ENCODE assay signal across 10 cellular contexts in genomic region chr21:34669880-34670219, GRCh38. TPM values are rescaled to one million over a fixed set of nuclear protein-coding genes. Genes with fewer than 3 reads are reported as not detected.
A peak's percentile ranks its signal among the peaks of the same experiment; 100 is the strongest.
DNase-seq lines count a peak whose midpoint lies in the region; ATAC-seq and TF ChIP-seq lines count a peak whose summit lies in the region.
"Not testable (repeated sequence)": the region's sequence is repeated elsewhere in the genome, so short reads cannot be mapped to it uniquely, and the experiment has no call there.
"Had no signal": no experiment of that assay in that cellular context is flagged by ENCODE, and none has a peak within 500 bp of the region (broad histone marks: within the 10 kb centered on the region; RNA-seq: fewer than 3 reads in every experiment).

No MANE protein-coding gene starts in this region.

- H3K4me3 Mint-ChIP-seq in H9, result peak overlapping the region; percentile 69 to 86
- H3K4me3 Mint-ChIP-seq in activated CD4-positive, alpha-beta T cell treated with anti-CD3 and anti-CD28 coated beads, Interleukin-2, amount 10 ng/mL, durations not matched to agents 7 days and 5 days, result peak overlapping the region; percentile 19
- peak overlapping the region; percentile 61 for H3K4me3 Mint-ChIP-seq in osteocyte (ENCODE audit: unreplicated experiment)
- H3K4me3 Mint-ChIP-seq in stimulated activated naive CD8-positive, alpha-beta T cell treated with anti-CD3 and anti-CD28 coated beads, Interleukin-15, Interleukin-2, amounts not matched to agents 100 ng/mL and 50 ng/mL, for 24 hours, result peak overlapping the region; percentile 17

- not testable (repeated sequence) for H2AK5ac ChIP-seq in H9 (ENCODE audit: insufficient read length, low read length)

- H4K5ac ChIP-seq in H9 (ENCODE audit: insufficient read length, low read depth, low read length), result not testable (repeated sequence)

- not testable (repeated sequence) for H3K4me1 ChIP-seq in ACC112 (ENCODE audit: control insufficient read depth, insufficient read depth, low read length, unreplicated experiment); H9 (ENCODE audit: insufficient read depth, low read length); fibroblast of lung (ENCODE audit: control insufficient read depth, extremely low read depth, insufficient read depth, low read length)
- H3K4me1 ChIP-seq in body of pancreas, result peaks cover 22% of the 10 kb centered on the region

- H2BK120ac ChIP-seq in H9 (ENCODE audit: low read depth, low read length, poor library complexity, severe bottlenecking), result not testable (repeated sequence)

- not testable (repeated sequence) for H2BK15ac ChIP-seq in H9 (ENCODE audit: low read depth, low read length)

- not testable (repeated sequence) for H3K18ac ChIP-seq in H9 (ENCODE audit: insufficient read length, low read depth, low read length)

- not testable (repeated sequence) for H3K79me1 ChIP-seq in H9 (ENCODE audit: insufficient read depth, low read depth, low read length, poor library complexity, severe bottlenecking)

- not testable (repeated sequence) for DNase-seq in H9; activated CD4-positive, alpha-beta T cell treated with anti-CD3 and anti-CD28 coated beads, Interleukin-2, amount 10 ng/mL, durations not matched to agents 7 days and 5 days; body of pancreas; fibroblast of lung (ENCODE audit: low read depth in 2 of 2); kidney epithelial cell (ENCODE audit: low read depth)
- peak; percentile 73 for DNase-seq in osteocyte (ENCODE audit: extremely low spot score, unreplicated experiment)

- H3K9me3 ChIP-seq in H9 (ENCODE audit: control insufficient read depth, low read depth, low read length); body of pancreas; fibroblast of lung (ENCODE audit: control insufficient read depth, insufficient read depth, low read depth, low read length): not testable (repeated sequence)

- H3K79me2 ChIP-seq in ACC112 (ENCODE audit: control insufficient read depth, insufficient read depth, low read length, unreplicated experiment); H9 (ENCODE audit: insufficient read depth, low read length); fibroblast of lung (ENCODE audit: control insufficient read depth, insufficient read depth, low read length): not testable (repeated sequence)

- H3K27me3 ChIP-seq in ACC112 (ENCODE audit: insufficient read depth, low read length) (peaks cover 80% of the 10 kb centered on the region), H9 (ENCODE audit: insufficient read depth, low read length) (peaks cover 11% of the 10 kb centered on the region; the same call in 1 of the 2 replicates), body of pancreas (peaks cover 0 to 14% of the 10 kb centered on the region in 2 donors), fibroblast of lung (ENCODE audit: control insufficient read depth, insufficient read depth, low read length) (peaks cover 38% of the 10 kb centered on the region), kidney epithelial cell (ENCODE audit: control insufficient read depth, insufficient read depth, low read length) (peaks cover 46% of the 10 kb centered on the region)

- H3K4me1 Mint-ChIP-seq in H9 (peaks cover 22 to 23% of the 10 kb centered on the region in 2 experiments), osteocyte (ENCODE audit: unreplicated experiment) (peaks cover 17% of the 10 kb centered on the region)
- H3K4me1 Mint-ChIP-seq in activated CD4-positive, alpha-beta T cell treated with anti-CD3 and anti-CD28 coated beads, Interleukin-2, amount 10 ng/mL, durations not matched to agents 7 days and 5 days; stimulated activated naive CD8-positive, alpha-beta T cell treated with anti-CD3 and anti-CD28 coated beads, Interleukin-15, Interleukin-2, amounts not matched to agents 100 ng/mL and 50 ng/mL, for 24 hours (ENCODE audit: low read depth): not testable (repeated sequence)

- H3K36me3 Mint-ChIP-seq in H9 (ENCODE audit: insufficient read depth in 1 of 3, low read depth in 3 of 3); activated CD4-positive, alpha-beta T cell treated with anti-CD3 and anti-CD28 coated beads, Interleukin-2, amount 10 ng/mL, durations not matched to agents 7 days and 5 days (ENCODE audit: low read depth); osteocyte (ENCODE audit: unreplicated experiment); stimulated activated naive CD8-positive, alpha-beta T cell treated with anti-CD3 and anti-CD28 coated beads, Interleukin-15, Interleukin-2, amounts not matched to agents 100 ng/mL and 50 ng/mL, for 24 hours (ENCODE audit: low read depth): not testable (repeated sequence)

- H3K14ac ChIP-seq in H9 (ENCODE audit: insufficient read depth, low read length), result not testable (repeated sequence)

- POLR2A ChIA-PET in activated CD4-positive, alpha-beta T cell treated with anti-CD3 and anti-CD28 coated beads, Interleukin-2, amount 10 ng/mL, durations not matched to agents 7 days and 5 days (lab: Charles Lee), result not testable (repeated sequence)

- not testable (repeated sequence) for H3K27ac Mint-ChIP-seq in H9; activated CD4-positive, alpha-beta T cell treated with anti-CD3 and anti-CD28 coated beads, Interleukin-2, amount 10 ng/mL, durations not matched to agents 7 days and 5 days; osteocyte (ENCODE audit: unreplicated experiment); stimulated activated naive CD8-positive, alpha-beta T cell treated with anti-CD3 and anti-CD28 coated beads, Interleukin-15, Interleukin-2, amounts not matched to agents 100 ng/mL and 50 ng/mL, for 24 hours

- peak overlapping the region; percentile 70 for H2AFZ ChIP-seq in ACC112 (ENCODE audit: low read length, unreplicated experiment)
- not testable (repeated sequence) for H2AFZ ChIP-seq in H9 (ENCODE audit: low read length); fibroblast of lung (ENCODE audit: low read length)

- not testable (repeated sequence) for TF ChIP-seq CTCF in H9 (conservative IDR thresholded peaks at IDR 0.05); body of pancreas (IDR thresholded peaks at IDR 0.05); fibroblast of lung (conservative IDR thresholded peaks at IDR 0.05 in 1 of 2, IDR thresholded peaks at IDR 0.05 in 1 of 2; ENCODE audit: low read depth in 1 of 2, low read length in 2 of 2); kidney epithelial cell (IDR thresholded peaks at IDR 0.05; ENCODE audit: insufficient read depth, low read length, poor library complexity, severe bottlenecking); osteocyte (IDR thresholded peaks at IDR 0.05)

- peaks cover 79% of the 10 kb centered on the region for H3K27me3 Mint-ChIP-seq in H9 (ENCODE audit: low read depth)
- peaks cover 72% of the 10 kb centered on the region for H3K27me3 Mint-ChIP-seq in activated CD4-positive, alpha-beta T cell treated with anti-CD3 and anti-CD28 coated beads, Interleukin-2, amount 10 ng/mL, durations not matched to agents 7 days and 5 days
- peaks cover 74% of the 10 kb centered on the region for H3K27me3 Mint-ChIP-seq in osteocyte (ENCODE audit: unreplicated experiment)
- peaks cover 71% of the 10 kb centered on the region for H3K27me3 Mint-ChIP-seq in stimulated activated naive CD8-positive, alpha-beta T cell treated with anti-CD3 and anti-CD28 coated beads, Interleukin-15, Interleukin-2, amounts not matched to agents 100 ng/mL and 50 ng/mL, for 24 hours

- H3K9ac ChIP-seq in H9 (ENCODE audit: extremely low read depth, insufficient read length, low read length), result not testable (repeated sequence)
- peak overlapping the region; percentile 7 for H3K9ac ChIP-seq in fibroblast of lung (ENCODE audit: insufficient read depth, low read length)

- not testable (repeated sequence) for H3K9me3 Mint-ChIP-seq in H9; activated CD4-positive, alpha-beta T cell treated with anti-CD3 and anti-CD28 coated beads, Interleukin-2, amount 10 ng/mL, durations not matched to agents 7 days and 5 days; osteocyte (ENCODE audit: unreplicated experiment); stimulated activated naive CD8-positive, alpha-beta T cell treated with anti-CD3 and anti-CD28 coated beads, Interleukin-15, Interleukin-2, amounts not matched to agents 100 ng/mL and 50 ng/mL, for 24 hours

- TF ChIP-seq POLR2A in body of pancreas (IDR thresholded peaks at IDR 0.05), result not testable (repeated sequence)

- CTCF ChIA-PET in activated CD4-positive, alpha-beta T cell treated with anti-CD3 and anti-CD28 coated beads, Interleukin-2, amount 10 ng/mL, durations not matched to agents 7 days and 5 days (lab: Charles Lee), result interaction anchor here (1.2 kb wide), 1 partner anchor 61 kb away, joined by 3 read pairs; no protein-coding TSS in a partner anchor

- H3K4me2 ChIP-seq in H9 (ENCODE audit: insufficient read depth, insufficient read length, low read length), result peak overlapping the region; percentile 72
- H3K4me2 ChIP-seq in fibroblast of lung (ENCODE audit: extremely low read depth, insufficient read depth, low read length), result not testable (repeated sequence)

- peak; percentile 16 for ATAC-seq in body of pancreas

- H3K36me3 ChIP-seq in ACC112 (ENCODE audit: insufficient read depth, low read length); body of pancreas (replicated peaks in 1 of 2; ENCODE audit: insufficient read depth in 1 of 2, low read depth in 2 of 2); fibroblast of lung (ENCODE audit: control insufficient read depth, insufficient read depth, low read length); kidney epithelial cell (ENCODE audit: control insufficient read depth, insufficient read depth, low read length): not testable (repeated sequence)

- not testable (repeated sequence) for H3K27ac ChIP-seq in ACC112 (ENCODE audit: low read depth, low read length); H9 (ENCODE audit: insufficient read length, low read depth, low read length); fibroblast of lung (ENCODE audit: insufficient read depth, low read length)
- H3K27ac ChIP-seq in body of pancreas, result peak overlapping the region in 3 of 4 donors; percentile 44 to 61 (median 52)

- H4K91ac ChIP-seq in H9 (ENCODE audit: insufficient read length, low read depth, low read length), result not testable (repeated sequence)

- not testable (repeated sequence) for H2BK20ac ChIP-seq in H9 (ENCODE audit: low read depth, low read length, poor library complexity, severe bottlenecking)

- not testable (repeated sequence) for H2BK5ac ChIP-seq in H9 (ENCODE audit: insufficient read length, low read length)

- not testable (repeated sequence) for H4K20me1 ChIP-seq in H9 (ENCODE audit: control insufficient read depth, insufficient read depth, insufficient read length); fibroblast of lung (ENCODE audit: control insufficient read depth, extremely low read depth, insufficient read depth, low read length)

- intact Hi-C loops in body of pancreas (cut with DNase I), result not testable (repeated sequence)

- H3K4me3 ChIP-seq in ACC112 (ENCODE audit: low read depth, low read length) (peak overlapping the region; percentile 65), body of pancreas (peak overlapping the region in 1 of 2 donors; percentile 11), fibroblast of lung (replicated peaks in 1 of 4; ENCODE audit: control extremely low read depth in 1 of 4, insufficient read depth in 1 of 4, low read depth in 3 of 4, low read length in 4 of 4) (peak overlapping the region in 3 of 4 experiments; percentile 35 to 59 (median 37)), kidney epithelial cell (ENCODE audit: low read depth, low read length) (peak overlapping the region; percentile 32)

- H3K23me2 ChIP-seq in H9 (ENCODE audit: insufficient read length, low read depth, low read length, poor library complexity, severe bottlenecking), result peaks cover 12% of the 10 kb centered on the region

- not testable (repeated sequence) for H2BK12ac ChIP-seq in H9 (ENCODE audit: insufficient read length, low read depth, low read length)

- WGBS in H9 (ENCODE audit: extremely low coverage, insufficient read length, low lambda C conversion rate), result no CpG with 5 or more reads among the region's 46 CpGs
- 2 to 9% methylated on average over 17 to 20 of the region's 46 CpGs for whole genome bisulfite sequencing in body of pancreas, 2 donors

- not testable (repeated sequence) for H3K23ac ChIP-seq in H9 (ENCODE audit: insufficient read length, low read depth, low read length)

- not testable (repeated sequence) for H3T11ph ChIP-seq in H9 (ENCODE audit: low read length)

- H3K4ac ChIP-seq in H9 (ENCODE audit: low read depth, low read length), result not testable (repeated sequence)

- H3K56ac ChIP-seq in H9 (ENCODE audit: insufficient read length, low read depth, low read length), result not testable (repeated sequence)

- H4K8ac ChIP-seq in H9 (replicated peaks; ENCODE audit: insufficient read length, low read depth, low read length), result not testable (repeated sequence)

RNA-seq across cellular contexts. Expression of gene CLIC6, which starts 1.1 kb away (rescaled TPM):
- total RNA-seq in H9 (2021), result 0.90 and 1.3 TPM in 2 replicates
- total RNA-seq in activated CD4-positive, alpha-beta T cell treated with anti-CD3 and anti-CD28 coated beads, Interleukin-2, amount 10 ng/mL, durations not matched to agents 7 days and 5 days, result not detected
- total RNA-seq in body of pancreas, result 1 to 10 TPM in 1 of 2 donors, under 1 TPM in 1; 0.99 to 1.8 TPM
- total RNA-seq in fibroblast of lung, result 1.8 and 5.3 TPM in 2 replicates
- 2.0 and 2.4 TPM in 2 replicates for polyA plus RNA-seq in fibroblast of lung
- polyA plus RNA-seq in fibroblast of lung (2012), result 7.2 and 7.8 TPM in 2 replicates
- polyA minus RNA-seq in fibroblast of lung (ENCODE audit: low replicate concordance), result 1.1 and 2.1 TPM in 2 replicates
- 6.3 and 8.0 TPM in 2 replicates for total RNA-seq in kidney epithelial cell
- 0.16 and 0.40 TPM in 2 replicates for total RNA-seq in osteocyte
- total RNA-seq: A172, HT1080 had no signal

RNA-seq across cellular contexts. Expression of gene RCAN1, which starts 54.9 kb away (rescaled TPM):
- total RNA-seq in H9 (2021) (5.7 and 7.0 TPM in 2 replicates), body of pancreas (10 to 100 TPM; 20.8 to 29.0 TPM), fibroblast of lung (163 and 259 TPM in 2 replicates), kidney epithelial cell (70.6 and 82.4 TPM in 2 replicates), osteocyte (61.5 and 68.5 TPM in 2 replicates)
- total RNA-seq in activated CD4-positive, alpha-beta T cell treated with anti-CD3 and anti-CD28 coated beads, Interleukin-2, amount 10 ng/mL, durations not matched to agents 7 days and 5 days, result 1 to 10 TPM; 8.0 to 8.2 TPM
- 55.9 and 94.8 TPM in 2 replicates for polyA plus RNA-seq in fibroblast of lung
- 53.2 and 85.3 TPM in 2 replicates for polyA plus RNA-seq in fibroblast of lung (2012)
- polyA minus RNA-seq in fibroblast of lung (ENCODE audit: low replicate concordance), result 17.3 and 22.0 TPM in 2 replicates

Comparison
In these comparisons a context has a peak if more than half of its experiments do, and no peak if none do; other contexts are left out.
1. H3K4me3 Mint-ChIP-seq: peak in every context shown above with its lines; median percentile 78 in H9; 61 in osteocyte; 19 in activated CD4-positive, alpha-beta T cell treated with anti-CD3 and anti-CD28 coated beads, Interleukin-2, amount 10 ng/mL, durations not matched to agents 7 days and 5 days; 17 in stimulated activated naive CD8-positive, alpha-beta T cell treated with anti-CD3 and anti-CD28 coated beads, Interleukin-15, Interleukin-2, amounts not matched to agents 100 ng/mL and 50 ng/mL, for 24 hours.